1 cellular context compared by ENCODE assay signal in the genomic region with DNA sequence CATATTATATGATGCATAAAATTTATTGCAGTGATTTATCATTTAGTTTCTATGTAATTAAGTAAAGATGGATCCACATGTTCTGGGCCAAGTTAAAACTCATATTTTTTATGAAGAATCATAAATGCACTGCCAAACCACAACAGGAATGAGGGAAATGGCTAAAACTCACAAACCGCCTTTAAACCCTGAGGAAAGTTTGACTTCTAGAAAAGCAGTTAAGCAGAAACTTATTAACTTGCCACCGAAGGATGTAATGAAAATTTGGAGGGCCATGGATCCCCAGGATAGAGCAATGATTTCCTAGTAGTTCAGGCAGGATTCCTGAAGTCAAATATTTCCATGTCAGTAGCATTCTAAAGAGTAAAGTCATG.
TF ChIP-seq lines count a peak whose summit lies in the region.

No MANE protein-coding gene starts in this region.

TF ChIP-seq in IMR-90, 13 proteins besides CTCF, POLR2A, EP300 and RAD21 (continued from another document):
- TF ChIP-seq, protein P1, sequence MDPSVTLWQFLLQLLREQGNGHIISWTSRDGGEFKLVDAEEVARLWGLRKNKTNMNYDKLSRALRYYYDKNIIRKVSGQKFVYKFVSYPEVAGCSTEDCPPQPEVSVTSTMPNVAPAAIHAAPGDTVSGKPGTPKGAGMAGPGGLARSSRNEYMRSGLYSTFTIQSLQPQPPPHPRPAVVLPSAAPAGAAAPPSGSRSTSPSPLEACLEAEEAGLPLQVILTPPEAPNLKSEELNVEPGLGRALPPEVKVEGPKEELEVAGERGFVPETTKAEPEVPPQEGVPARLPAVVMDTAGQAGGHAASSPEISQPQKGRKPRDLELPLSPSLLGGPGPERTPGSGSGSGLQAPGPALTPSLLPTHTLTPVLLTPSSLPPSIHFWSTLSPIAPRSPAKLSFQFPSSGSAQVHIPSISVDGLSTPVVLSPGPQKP (IDR thresholded peaks at IDR 0.05; ENCODE audit: borderline replicate concordance, low read depth, low read length), result no peak
- no peak for TF ChIP-seq NFE2L2 (IDR thresholded peaks at IDR 0.05; ENCODE audit: low read depth, low read length)
- TF ChIP-seq BHLHE40 (IDR thresholded peaks at IDR 0.05; ENCODE audit: low read depth, low read length), result no peak
- no peak for TF ChIP-seq MXI1 (IDR thresholded peaks at IDR 0.05; ENCODE audit: borderline replicate concordance, low read depth, low read length)
- TF ChIP-seq MAZ (IDR thresholded peaks at IDR 0.05; ENCODE audit: borderline replicate concordance, low read depth, low read length), result no peak
- no peak for TF ChIP-seq SMC3 (IDR thresholded peaks at IDR 0.05; ENCODE audit: low read depth, low read length)
- TF ChIP-seq, protein P2, sequence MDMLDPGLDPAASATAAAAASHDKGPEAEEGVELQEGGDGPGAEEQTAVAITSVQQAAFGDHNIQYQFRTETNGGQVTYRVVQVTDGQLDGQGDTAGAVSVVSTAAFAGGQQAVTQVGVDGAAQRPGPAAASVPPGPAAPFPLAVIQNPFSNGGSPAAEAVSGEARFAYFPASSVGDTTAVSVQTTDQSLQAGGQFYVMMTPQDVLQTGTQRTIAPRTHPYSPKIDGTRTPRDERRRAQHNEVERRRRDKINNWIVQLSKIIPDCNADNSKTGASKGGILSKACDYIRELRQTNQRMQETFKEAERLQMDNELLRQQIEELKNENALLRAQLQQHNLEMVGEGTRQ (IDR thresholded peaks at IDR 0.05; ENCODE audit: low read depth, low read length), result no peak
- TF ChIP-seq MAFK (IDR thresholded peaks at IDR 0.05; ENCODE audit: low read depth, low read length), result no peak
- no peak for TF ChIP-seq FOS (IDR thresholded peaks at IDR 0.05; ENCODE audit: low read depth, low read length)
- no peak for TF ChIP-seq CEBPB (IDR thresholded peaks at IDR 0.05; ENCODE audit: low read depth, low read length)
- TF ChIP-seq CHD1 (IDR thresholded peaks at IDR 0.05; ENCODE audit: low read depth, low read length), result no peak
- no peak for TF ChIP-seq RFX5 (IDR thresholded peaks at IDR 0.05; ENCODE audit: low read depth, low read length)
